1 cellular context compared by ENCODE assay signal in the genomic region with DNA sequence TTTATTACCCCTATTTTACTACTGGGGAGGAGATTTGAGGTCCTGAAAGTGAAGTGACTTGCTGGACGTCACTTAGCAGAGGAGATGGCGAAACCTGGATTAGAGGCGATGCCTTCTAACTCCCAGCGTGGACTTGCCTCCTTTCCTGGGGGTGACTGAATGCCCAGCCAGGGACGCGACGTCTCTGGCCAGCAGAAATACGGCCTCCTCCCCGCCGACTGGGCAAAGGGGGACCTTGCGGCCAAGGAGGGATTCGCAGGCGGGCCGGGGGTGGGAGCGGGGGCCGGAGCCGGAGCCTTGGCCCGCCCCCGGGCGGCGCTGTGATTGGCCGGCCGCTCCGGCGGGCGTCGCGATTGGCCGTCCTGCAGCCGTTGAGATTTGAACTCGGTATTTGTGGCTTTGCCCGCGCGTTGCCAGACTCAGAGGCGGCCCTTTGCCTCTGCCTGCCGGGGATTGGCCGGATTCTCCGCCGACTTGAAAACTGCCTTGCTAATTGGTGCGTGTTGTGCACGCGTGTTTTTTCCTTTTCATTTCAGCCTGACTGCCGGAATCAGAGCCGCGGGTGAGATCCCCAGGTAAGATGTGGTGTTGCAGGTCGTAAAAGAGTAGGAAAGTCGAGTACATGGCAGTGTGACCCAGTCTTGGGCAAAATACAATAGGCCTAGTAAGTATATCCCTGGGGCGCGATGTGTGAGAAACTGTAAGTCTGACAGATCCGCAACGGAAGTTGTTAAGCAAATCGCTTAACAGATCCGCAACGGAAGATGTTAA.
TF ChIP-seq lines count a peak whose summit lies in the region.

A gene with protein sequence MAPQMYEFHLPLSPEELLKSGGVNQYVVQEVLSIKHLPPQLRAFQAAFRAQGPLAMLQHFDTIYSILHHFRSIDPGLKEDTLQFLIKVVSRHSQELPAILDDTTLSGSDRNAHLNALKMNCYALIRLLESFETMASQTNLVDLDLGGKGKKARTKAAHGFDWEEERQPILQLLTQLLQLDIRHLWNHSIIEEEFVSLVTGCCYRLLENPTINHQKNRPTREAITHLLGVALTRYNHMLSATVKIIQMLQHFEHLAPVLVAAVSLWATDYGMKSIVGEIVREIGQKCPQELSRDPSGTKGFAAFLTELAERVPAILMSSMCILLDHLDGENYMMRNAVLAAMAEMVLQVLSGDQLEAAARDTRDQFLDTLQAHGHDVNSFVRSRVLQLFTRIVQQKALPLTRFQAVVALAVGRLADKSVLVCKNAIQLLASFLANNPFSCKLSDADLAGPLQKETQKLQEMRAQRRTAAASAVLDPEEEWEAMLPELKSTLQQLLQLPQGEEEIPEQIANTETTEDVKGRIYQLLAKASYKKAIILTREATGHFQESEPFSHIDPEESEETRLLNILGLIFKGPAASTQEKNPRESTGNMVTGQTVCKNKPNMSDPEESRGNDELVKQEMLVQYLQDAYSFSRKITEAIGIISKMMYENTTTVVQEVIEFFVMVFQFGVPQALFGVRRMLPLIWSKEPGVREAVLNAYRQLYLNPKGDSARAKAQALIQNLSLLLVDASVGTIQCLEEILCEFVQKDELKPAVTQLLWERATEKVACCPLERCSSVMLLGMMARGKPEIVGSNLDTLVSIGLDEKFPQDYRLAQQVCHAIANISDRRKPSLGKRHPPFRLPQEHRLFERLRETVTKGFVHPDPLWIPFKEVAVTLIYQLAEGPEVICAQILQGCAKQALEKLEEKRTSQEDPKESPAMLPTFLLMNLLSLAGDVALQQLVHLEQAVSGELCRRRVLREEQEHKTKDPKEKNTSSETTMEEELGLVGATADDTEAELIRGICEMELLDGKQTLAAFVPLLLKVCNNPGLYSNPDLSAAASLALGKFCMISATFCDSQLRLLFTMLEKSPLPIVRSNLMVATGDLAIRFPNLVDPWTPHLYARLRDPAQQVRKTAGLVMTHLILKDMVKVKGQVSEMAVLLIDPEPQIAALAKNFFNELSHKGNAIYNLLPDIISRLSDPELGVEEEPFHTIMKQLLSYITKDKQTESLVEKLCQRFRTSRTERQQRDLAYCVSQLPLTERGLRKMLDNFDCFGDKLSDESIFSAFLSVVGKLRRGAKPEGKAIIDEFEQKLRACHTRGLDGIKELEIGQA (N-terminal part only) (plus strand): TSS at position 523 of the 771 bp plus-strand sequence. CDS start 997 bp downstream, outside the sequence.

TF ChIP-seq in K562, 482 proteins besides CTCF, POLR2A, EP300 and RAD21 (continued from another document):
- no peak for TF ChIP-seq SIX5 (IDR thresholded peaks at IDR 0.05; ENCODE audit: borderline replicate concordance in 1 of 2, insufficient read depth in 1 of 2, low read depth in 1 of 2, low read length in 2 of 2)
- TF ChIP-seq CHD2 (IDR thresholded peaks at IDR 0.05; ENCODE audit: low read depth, low read length), result no peak
- 0 out of 2 replicates have a peak, but pooled peaks have one; percentile 32 for TF ChIP-seq MTA1 (IDR thresholded peaks at IDR 0.05; ENCODE audit: borderline replicate concordance)
- TF ChIP-seq, protein P1, sequence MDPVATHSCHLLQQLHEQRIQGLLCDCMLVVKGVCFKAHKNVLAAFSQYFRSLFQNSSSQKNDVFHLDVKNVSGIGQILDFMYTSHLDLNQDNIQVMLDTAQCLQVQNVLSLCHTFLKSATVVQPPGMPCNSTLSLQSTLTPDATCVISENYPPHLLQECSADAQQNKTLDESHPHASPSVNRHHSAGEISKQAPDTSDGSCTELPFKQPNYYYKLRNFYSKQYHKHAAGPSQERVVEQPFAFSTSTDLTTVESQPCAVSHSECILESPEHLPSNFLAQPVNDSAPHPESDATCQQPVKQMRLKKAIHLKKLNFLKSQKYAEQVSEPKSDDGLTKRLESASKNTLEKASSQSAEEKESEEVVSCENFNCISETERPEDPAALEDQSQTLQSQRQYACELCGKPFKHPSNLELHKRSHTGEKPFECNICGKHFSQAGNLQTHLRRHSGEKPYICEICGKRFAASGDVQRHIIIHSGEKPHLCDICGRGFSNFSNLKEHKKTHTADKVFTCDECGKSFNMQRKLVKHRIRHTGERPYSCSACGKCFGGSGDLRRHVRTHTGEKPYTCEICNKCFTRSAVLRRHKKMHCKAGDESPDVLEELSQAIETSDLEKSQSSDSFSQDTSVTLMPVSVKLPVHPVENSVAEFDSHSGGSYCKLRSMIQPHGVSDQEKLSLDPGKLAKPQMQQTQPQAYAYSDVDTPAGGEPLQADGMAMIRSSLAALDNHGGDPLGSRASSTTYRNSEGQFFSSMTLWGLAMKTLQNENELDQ (CRISPR knock-in tag; IDR thresholded peaks at IDR 0.05; ENCODE audit: borderline replicate concordance), result no peak
- no peak for TF ChIP-seq CHD4 (IDR thresholded peaks at IDR 0.05; ENCODE audit: insufficient read depth, insufficient replicate concordance, low read depth, low read length, poor library complexity, severe bottlenecking)
- peak; percentile 5 to 72; a peak in 3 of 4 replicates for TF ChIP-seq MAZ (CRISPR knock-in tag; conservative IDR thresholded peaks at IDR 0.05 in 1 of 2, IDR thresholded peaks at IDR 0.05 in 1 of 2)
- TF ChIP-seq U2AF1 (optimal IDR thresholded peaks at IDR 0.05; ENCODE audit: low read depth, low read length), result no peak
- peak; percentile 75 for TF ChIP-seq ETV1 (tag; conservative IDR thresholded peaks at IDR 0.05; ENCODE audit: low read depth)
- peak; percentile 91 for TF ChIP-seq RBM25 (IDR thresholded peaks at IDR 0.05; ENCODE audit: low read depth, low read length, severe bottlenecking)
- TF ChIP-seq NR2C2 (CRISPR knock-in tag; IDR thresholded peaks at IDR 0.05), result 0 out of 2 replicates have a peak, but pooled peaks have one; percentile 24
- TF ChIP-seq NR2C2 (tag; IDR thresholded peaks at IDR 0.05), result peak; percentile 44; the same call in 1 of the 2 replicates
- peak; percentile 28 for TF ChIP-seq SAP30 (IDR thresholded peaks at IDR 0.05; ENCODE audit: borderline replicate concordance, insufficient read depth, low read depth, low read length, poor library complexity, severe bottlenecking)
- 0 out of 2 replicates have a peak, but pooled peaks have one; percentile 25 for TF ChIP-seq NR1H2 (CRISPR knock-in tag; IDR thresholded peaks at IDR 0.05)
- TF ChIP-seq MED1 (CRISPR knock-in tag; IDR thresholded peaks at IDR 0.05; ENCODE audit: borderline replicate concordance), result no peak
- TF ChIP-seq, protein P2, sequence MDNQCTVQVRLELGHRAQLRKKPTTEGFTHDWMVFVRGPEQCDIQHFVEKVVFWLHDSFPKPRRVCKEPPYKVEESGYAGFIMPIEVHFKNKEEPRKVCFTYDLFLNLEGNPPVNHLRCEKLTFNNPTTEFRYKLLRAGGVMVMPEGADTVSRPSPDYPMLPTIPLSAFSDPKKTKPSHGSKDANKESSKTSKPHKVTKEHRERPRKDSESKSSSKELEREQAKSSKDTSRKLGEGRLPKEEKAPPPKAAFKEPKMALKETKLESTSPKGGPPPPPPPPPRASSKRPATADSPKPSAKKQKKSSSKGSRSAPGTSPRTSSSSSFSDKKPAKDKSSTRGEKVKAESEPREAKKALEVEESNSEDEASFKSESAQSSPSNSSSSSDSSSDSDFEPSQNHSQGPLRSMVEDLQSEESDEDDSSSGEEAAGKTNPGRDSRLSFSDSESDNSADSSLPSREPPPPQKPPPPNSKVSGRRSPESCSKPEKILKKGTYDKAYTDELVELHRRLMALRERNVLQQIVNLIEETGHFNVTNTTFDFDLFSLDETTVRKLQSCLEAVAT (IDR thresholded peaks at IDR 0.05), result no peak
- TF ChIP-seq MYC (IDR thresholded peaks at IDR 0.05; ENCODE audit: low read depth, low read length), result peak; percentile 82
- no peak; the same call in 1 of the 2 replicates for TF ChIP-seq MYC (CRISPR knock-in tag; IDR thresholded peaks at IDR 0.05; ENCODE audit: borderline replicate concordance, low read depth)
- no peak for TF ChIP-seq PHF21A (IDR thresholded peaks at IDR 0.05; ENCODE audit: borderline replicate concordance, low read depth)
- TF ChIP-seq ZNF695 (CRISPR knock-in tag; IDR thresholded peaks at IDR 0.05), result no peak
- TF ChIP-seq, protein P3, sequence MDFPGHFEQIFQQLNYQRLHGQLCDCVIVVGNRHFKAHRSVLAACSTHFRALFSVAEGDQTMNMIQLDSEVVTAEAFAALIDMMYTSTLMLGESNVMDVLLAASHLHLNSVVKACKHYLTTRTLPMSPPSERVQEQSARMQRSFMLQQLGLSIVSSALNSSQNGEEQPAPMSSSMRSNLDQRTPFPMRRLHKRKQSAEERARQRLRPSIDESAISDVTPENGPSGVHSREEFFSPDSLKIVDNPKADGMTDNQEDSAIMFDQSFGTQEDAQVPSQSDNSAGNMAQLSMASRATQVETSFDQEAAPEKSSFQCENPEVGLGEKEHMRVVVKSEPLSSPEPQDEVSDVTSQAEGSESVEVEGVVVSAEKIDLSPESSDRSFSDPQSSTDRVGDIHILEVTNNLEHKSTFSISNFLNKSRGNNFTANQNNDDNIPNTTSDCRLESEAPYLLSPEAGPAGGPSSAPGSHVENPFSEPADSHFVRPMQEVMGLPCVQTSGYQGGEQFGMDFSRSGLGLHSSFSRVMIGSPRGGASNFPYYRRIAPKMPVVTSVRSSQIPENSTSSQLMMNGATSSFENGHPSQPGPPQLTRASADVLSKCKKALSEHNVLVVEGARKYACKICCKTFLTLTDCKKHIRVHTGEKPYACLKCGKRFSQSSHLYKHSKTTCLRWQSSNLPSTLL (IDR thresholded peaks at IDR 0.05), result no peak
- TF ChIP-seq CHD1 (IDR thresholded peaks at IDR 0.05; ENCODE audit: low read length), result peak; percentile 13
- 0 out of 2 replicates have a peak, but pooled peaks have one; percentile 5 for TF ChIP-seq JUN (IDR thresholded peaks at IDR 0.05; ENCODE audit: borderline replicate concordance, low read depth, low read length)
- TF ChIP-seq JUN (CRISPR knock-in tag; IDR thresholded peaks at IDR 0.05; ENCODE audit: borderline replicate concordance), result no peak
- TF ChIP-seq SRSF3 (IDR thresholded peaks at IDR 0.05; ENCODE audit: insufficient read depth, low read length), result no peak
- TF ChIP-seq, protein P4, sequence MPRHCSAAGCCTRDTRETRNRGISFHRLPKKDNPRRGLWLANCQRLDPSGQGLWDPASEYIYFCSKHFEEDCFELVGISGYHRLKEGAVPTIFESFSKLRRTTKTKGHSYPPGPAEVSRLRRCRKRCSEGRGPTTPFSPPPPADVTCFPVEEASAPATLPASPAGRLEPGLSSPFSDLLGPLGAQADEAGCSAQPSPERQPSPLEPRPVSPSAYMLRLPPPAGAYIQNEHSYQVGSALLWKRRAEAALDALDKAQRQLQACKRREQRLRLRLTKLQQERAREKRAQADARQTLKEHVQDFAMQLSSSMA (CRISPR knock-in tag; IDR thresholded peaks at IDR 0.05), result no peak
- TF ChIP-seq EGR1 (conservative IDR thresholded peaks at IDR 0.05), result peak; percentile 89
- TF ChIP-seq ZKSCAN3 (CRISPR knock-in tag; IDR thresholded peaks at IDR 0.05), result no peak
- TF ChIP-seq ZBTB8A (IDR thresholded peaks at IDR 0.05; ENCODE audit: partially characterized antibody), result no peak
- 0 out of 2 replicates have a peak, but pooled peaks have one; percentile 47 for TF ChIP-seq NCOA1 (IDR thresholded peaks at IDR 0.05; ENCODE audit: low read depth)
- peak; percentile 32 for TF ChIP-seq TAF1 (IDR thresholded peaks at IDR 0.05; ENCODE audit: control insufficient read depth, extremely low read depth, insufficient read depth, low read length, severe bottlenecking)
- no peak for TF ChIP-seq ZNF239 (CRISPR knock-in tag; IDR thresholded peaks at IDR 0.05)
- TF ChIP-seq RBFOX2 (IDR thresholded peaks at IDR 0.05; ENCODE audit: low read depth, low read length), result peak; percentile 90
- TF ChIP-seq, protein P5, sequence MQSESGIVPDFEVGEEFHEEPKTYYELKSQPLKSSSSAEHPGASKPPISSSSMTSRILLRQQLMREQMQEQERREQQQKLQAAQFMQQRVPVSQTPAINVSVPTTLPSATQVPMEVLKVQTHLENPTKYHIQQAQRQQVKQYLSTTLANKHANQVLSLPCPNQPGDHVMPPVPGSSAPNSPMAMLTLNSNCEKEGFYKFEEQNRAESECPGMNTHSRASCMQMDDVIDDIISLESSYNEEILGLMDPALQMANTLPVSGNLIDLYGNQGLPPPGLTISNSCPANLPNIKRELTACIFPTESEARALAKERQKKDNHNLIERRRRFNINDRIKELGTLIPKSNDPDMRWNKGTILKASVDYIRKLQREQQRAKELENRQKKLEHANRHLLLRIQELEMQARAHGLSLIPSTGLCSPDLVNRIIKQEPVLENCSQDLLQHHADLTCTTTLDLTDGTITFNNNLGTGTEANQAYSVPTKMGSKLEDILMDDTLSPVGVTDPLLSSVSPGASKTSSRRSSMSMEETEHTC (IDR thresholded peaks at IDR 0.05), result no peak
- TF ChIP-seq, protein P6, sequence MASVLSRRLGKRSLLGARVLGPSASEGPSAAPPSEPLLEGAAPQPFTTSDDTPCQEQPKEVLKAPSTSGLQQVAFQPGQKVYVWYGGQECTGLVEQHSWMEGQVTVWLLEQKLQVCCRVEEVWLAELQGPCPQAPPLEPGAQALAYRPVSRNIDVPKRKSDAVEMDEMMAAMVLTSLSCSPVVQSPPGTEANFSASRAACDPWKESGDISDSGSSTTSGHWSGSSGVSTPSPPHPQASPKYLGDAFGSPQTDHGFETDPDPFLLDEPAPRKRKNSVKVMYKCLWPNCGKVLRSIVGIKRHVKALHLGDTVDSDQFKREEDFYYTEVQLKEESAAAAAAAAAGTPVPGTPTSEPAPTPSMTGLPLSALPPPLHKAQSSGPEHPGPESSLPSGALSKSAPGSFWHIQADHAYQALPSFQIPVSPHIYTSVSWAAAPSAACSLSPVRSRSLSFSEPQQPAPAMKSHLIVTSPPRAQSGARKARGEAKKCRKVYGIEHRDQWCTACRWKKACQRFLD (CRISPR knock-in tag; IDR thresholded peaks at IDR 0.05), result peak; percentile 49; the same call in 1 of the 2 replicates
- no peak for TF ChIP-seq SMC3 (conservative IDR thresholded peaks at IDR 0.05; ENCODE audit: insufficient read depth, low read depth, low read length)
- TF ChIP-seq, protein P7, sequence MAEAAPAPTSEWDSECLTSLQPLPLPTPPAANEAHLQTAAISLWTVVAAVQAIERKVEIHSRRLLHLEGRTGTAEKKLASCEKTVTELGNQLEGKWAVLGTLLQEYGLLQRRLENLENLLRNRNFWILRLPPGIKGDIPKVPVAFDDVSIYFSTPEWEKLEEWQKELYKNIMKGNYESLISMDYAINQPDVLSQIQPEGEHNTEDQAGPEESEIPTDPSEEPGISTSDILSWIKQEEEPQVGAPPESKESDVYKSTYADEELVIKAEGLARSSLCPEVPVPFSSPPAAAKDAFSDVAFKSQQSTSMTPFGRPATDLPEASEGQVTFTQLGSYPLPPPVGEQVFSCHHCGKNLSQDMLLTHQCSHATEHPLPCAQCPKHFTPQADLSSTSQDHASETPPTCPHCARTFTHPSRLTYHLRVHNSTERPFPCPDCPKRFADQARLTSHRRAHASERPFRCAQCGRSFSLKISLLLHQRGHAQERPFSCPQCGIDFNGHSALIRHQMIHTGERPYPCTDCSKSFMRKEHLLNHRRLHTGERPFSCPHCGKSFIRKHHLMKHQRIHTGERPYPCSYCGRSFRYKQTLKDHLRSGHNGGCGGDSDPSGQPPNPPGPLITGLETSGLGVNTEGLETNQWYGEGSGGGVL (CRISPR knock-in tag; IDR thresholded peaks at IDR 0.05), result no peak
- TF ChIP-seq TAF7 (tag; IDR thresholded peaks at IDR 0.05), result peak; percentile 78
